Comparison of ENCODE assay signal across 20 cellular contexts in genomic region chr9:113369583-113370140, GRCh38. TPM values are rescaled to one million over a fixed set of nuclear protein-coding genes. Genes with fewer than 3 reads are reported as not detected.
"Had no signal": no experiment of that assay in that cellular context is flagged by ENCODE, and none has a peak within 500 bp of the region (broad histone marks: within the 10 kb centered on the region; RNA-seq: fewer than 3 reads in every experiment).

No MANE protein-coding gene starts in this region.

- DNase-seq: activated B cell treated with CpG ODN at 0.5 μM for 24 hours; activated CD4-positive, alpha-beta memory T cell treated with anti-CD3 and anti-CD28 coated beads, Interleukin-2, amount 10 ng/mL, durations not matched to agents 7 days and 5 days; activated CD4-positive, alpha-beta T cell treated with anti-CD3 and anti-CD28 coated beads for 4 hours; activated CD8-positive, alpha-beta memory T cell treated with anti-CD3 and anti-CD28 coated beads, Interleukin-2, amount 10 ng/mL, durations not matched to agents 7 days and 5 days; activated naive CD8-positive, alpha-beta T cell treated with anti-CD3 and anti-CD28 coated beads for 36 hours; amygdala; caudate nucleus; dorsolateral prefrontal cortex; endodermal cell; foreskin fibroblast; lower lobe of right lung; stimulated activated CD8-positive, alpha-beta memory T cell treated with anti-CD3 and anti-CD28 coated beads, Interleukin-4, amount 100 ng/mL, for 48 hours; stimulated activated naive CD4-positive, alpha-beta T cell; T-cell; thyroid gland had no signal

- ATAC-seq: activated CD8-positive, alpha-beta memory T cell treated with anti-CD3 and anti-CD28 coated beads, Interleukin-2, amount 10 ng/mL, durations not matched to agents 7 days and 5 days; lower lobe of right lung; SK-N-SH treated with all-trans-retinoic acid at 6 μM for 48 hours; T-cell had no signal

- H3K4me1 ChIP-seq: lower lobe of right lung had no signal

- H3K9me3 ChIP-seq: lower lobe of right lung, thyroid gland had no signal

- FAIRE-seq: colon, keratinocyte had no signal

- H3K4me3 ChIP-seq: dorsolateral prefrontal cortex, lower lobe of right lung, thyroid gland had no signal

- H3K27ac ChIP-seq: dorsolateral prefrontal cortex, epithelial cell of prostate, lower lobe of right lung had no signal

- H3K27me3 ChIP-seq: dorsolateral prefrontal cortex, thyroid gland had no signal

RNA-seq across cellular contexts. Expression of gene BSPRY, which starts 20.3 kb away (rescaled TPM):
- polyA plus RNA-seq: neural cell had no signal
